In the genomic region with DNA sequence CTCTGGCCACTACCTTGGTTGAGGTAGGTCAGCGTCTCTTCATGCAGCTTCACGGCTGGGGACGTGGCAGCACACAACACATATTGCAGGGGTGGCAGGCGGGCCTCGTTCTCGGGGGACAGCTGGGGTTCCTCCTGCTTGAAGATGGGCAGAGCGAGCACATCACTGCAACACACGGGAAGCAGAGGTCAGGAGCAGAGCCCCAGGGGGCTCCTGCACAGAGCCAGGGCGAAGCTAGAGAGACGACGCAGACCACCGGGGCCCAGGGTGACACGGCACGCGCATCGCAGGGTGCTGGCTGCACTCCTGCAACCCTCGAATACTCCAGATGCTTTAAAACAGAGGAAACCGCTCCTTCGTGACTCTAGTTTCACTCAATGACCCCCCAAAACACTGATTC, we compare ENCODE assay signal across 27 cellular contexts. TPM values are rescaled to one million over a fixed set of nuclear protein-coding genes. Genes with fewer than 3 reads are reported as not detected.
"Had no signal": no experiment of that assay in that cellular context is flagged by ENCODE, and none has a peak within 500 bp of the region (broad histone marks: within the 10 kb centered on the region; RNA-seq: fewer than 3 reads in every experiment).

No MANE protein-coding gene starts in this region.

- H3K4me2 ChIP-seq: hepatocyte had no signal

- H2AFZ ChIP-seq: hepatocyte, parathyroid adenoma had no signal

- H3K79me2 ChIP-seq: hepatocyte, parathyroid adenoma had no signal

- ATAC-seq: left cardiac atrium; left lobe of liver; left ventricle myocardium superior; lower lobe of right lung; naive thymus-derived CD8-positive, alpha-beta T cell; psoas muscle; stimulated activated effector memory CD8-positive, alpha-beta T cell treated with anti-CD3 and anti-CD28 coated beads, Interleukin-12 subunit alpha, Interleukin-12 subunit beta, amount 100 ng/mL, for 72 hours had no signal

- H3K9me3 Mint-ChIP-seq: naive thymus-derived CD8-positive, alpha-beta T cell; nephron; neural crest cell; stimulated activated effector memory CD8-positive, alpha-beta T cell treated with anti-CD3 and anti-CD28 coated beads, Interleukin-12 subunit alpha, Interleukin-12 subunit beta, amount 100 ng/mL, for 72 hours; stimulated activated naive CD8-positive, alpha-beta T cell treated with anti-CD3 and anti-CD28 coated beads, Interleukin-15, Interleukin-2, amounts not matched to agents 100 ng/mL and 50 ng/mL, for 24 hours had no signal

- H3K27me3 ChIP-seq: right atrium auricular region, right lobe of liver, vagina had no signal

- H3K9ac ChIP-seq: parathyroid adenoma had no signal

- H3K27ac ChIP-seq: hepatocyte, lower lobe of right lung, parathyroid adenoma, psoas muscle, right atrium auricular region, right lobe of liver, skin epidermis, upper lobe of left lung, vagina had no signal

- H3K27ac Mint-ChIP-seq: naive thymus-derived CD8-positive, alpha-beta T cell; nephron; stimulated activated effector memory CD8-positive, alpha-beta T cell treated with anti-CD3 and anti-CD28 coated beads, Interleukin-12 subunit alpha, Interleukin-12 subunit beta, amount 100 ng/mL, for 72 hours; stimulated activated naive CD8-positive, alpha-beta T cell treated with anti-CD3 and anti-CD28 coated beads, Interleukin-15, Interleukin-2, amounts not matched to agents 100 ng/mL and 50 ng/mL, for 24 hours had no signal

- H3K36me3 Mint-ChIP-seq: naive thymus-derived CD8-positive, alpha-beta T cell; stimulated activated effector memory CD8-positive, alpha-beta T cell treated with anti-CD3 and anti-CD28 coated beads, Interleukin-12 subunit alpha, Interleukin-12 subunit beta, amount 100 ng/mL, for 72 hours had no signal

- H3K36me3 ChIP-seq: lower lobe of right lung, right atrium auricular region, right lobe of liver, spleen, transverse colon, upper lobe of left lung, vagina had no signal

- H3K4me1 ChIP-seq: lower lobe of right lung, parathyroid adenoma had no signal

- DNase-seq: islet precursor cell; kidney glomerular epithelial cell; left cardiac atrium; left ventricle myocardium superior; lower lobe of right lung; mammary epithelial cell; mesenchymal stem cell; naive thymus-derived CD8-positive, alpha-beta T cell; nucleus accumbens; psoas muscle; right lobe of liver; spleen; stimulated activated CD4-positive, alpha-beta T cell treated with anti-CD3 and anti-CD28 coated beads, Interleukin-4, amount 100 ng/mL, for 24 hours; stimulated activated naive CD4-positive, alpha-beta T cell; transverse colon had no signal

- H3K9me3 ChIP-seq: lower lobe of right lung, psoas muscle, right atrium auricular region, right lobe of liver, spleen, transverse colon, upper lobe of left lung, vagina had no signal

- H3K4me3 ChIP-seq: hepatocyte, lower lobe of right lung, psoas muscle, right atrium auricular region, right lobe of liver, skin epidermis, upper lobe of left lung, vagina had no signal

- H3K4me3 Mint-ChIP-seq: naive thymus-derived CD8-positive, alpha-beta T cell; neural crest cell; stimulated activated effector memory CD8-positive, alpha-beta T cell treated with anti-CD3 and anti-CD28 coated beads, Interleukin-12 subunit alpha, Interleukin-12 subunit beta, amount 100 ng/mL, for 72 hours; stimulated activated naive CD8-positive, alpha-beta T cell treated with anti-CD3 and anti-CD28 coated beads, Interleukin-15, Interleukin-2, amounts not matched to agents 100 ng/mL and 50 ng/mL, for 24 hours had no signal

RNA-seq across cellular contexts. Expression of a gene that starts 3.9 kb away (rescaled TPM):
- total RNA-seq: naive thymus-derived CD8-positive, alpha-beta T cell; neural crest cell; osteocyte had no signal
